ENCODE assay signal across 18 cellular contexts in the genomic region with DNA sequence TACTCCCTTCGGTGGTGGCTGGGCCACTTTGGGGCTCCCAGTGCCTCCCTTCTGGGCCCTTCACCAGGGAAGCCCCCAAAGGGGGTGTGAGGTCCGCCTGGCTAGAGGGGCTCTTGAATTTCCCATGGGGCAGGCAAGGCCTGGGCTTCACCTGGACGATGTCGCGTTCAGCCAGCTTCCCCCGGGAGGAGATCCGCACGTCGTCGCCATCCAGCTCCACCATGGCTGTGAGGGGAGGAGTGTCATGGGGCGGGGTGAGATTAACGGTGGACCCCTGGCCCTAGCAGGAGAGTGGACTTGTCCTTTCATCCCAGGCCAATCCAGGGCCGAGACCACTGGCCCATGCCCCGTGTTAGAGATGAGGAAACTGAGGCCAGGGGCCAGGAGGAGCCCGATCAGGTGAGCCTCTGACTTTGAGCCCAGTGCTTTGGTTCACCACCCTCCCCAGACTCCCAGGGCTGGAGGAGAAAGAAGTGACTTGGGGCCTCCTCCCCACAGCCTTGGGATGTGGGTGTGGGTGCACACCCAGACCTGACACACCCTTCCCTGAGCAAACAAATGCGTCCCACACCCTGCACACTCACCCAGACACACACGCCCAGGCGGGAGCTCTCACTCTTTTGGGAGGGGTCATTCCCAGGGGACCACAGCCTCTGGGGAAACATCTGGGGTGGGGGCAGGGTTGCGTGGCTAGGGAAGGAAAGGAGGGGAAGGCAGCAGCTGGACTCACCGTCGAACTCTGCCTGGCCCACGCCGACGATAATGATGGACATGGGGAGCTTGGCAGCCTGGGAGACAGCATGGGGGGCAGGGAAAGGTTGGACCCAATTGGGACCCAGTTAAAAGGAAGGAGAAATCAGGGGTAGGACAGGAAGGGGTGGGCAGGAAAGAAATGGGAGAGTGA. TPM values are rescaled to one million over a fixed set of nuclear protein-coding genes. Genes with fewer than 3 reads are reported as not detected.
DNase-seq lines count a peak whose midpoint lies in the region; ATAC-seq and TF ChIP-seq lines count a peak whose summit lies in the region.
"Had no signal": no experiment of that assay in that cellular context is flagged by ENCODE, and none has a peak within 500 bp of the region (broad histone marks: within the 10 kb centered on the region; RNA-seq: fewer than 3 reads in every experiment).

No MANE protein-coding gene starts in this region.

- no peaks in the 10 kb centered on the region for H3K36me3 ChIP-seq in rectal smooth muscle tissue (ENCODE audit: control insufficient read depth, insufficient read depth, low read length)
- H3K36me3 ChIP-seq in MG63: no peaks in the 10 kb centered on the region
- H3K36me3 ChIP-seq: cardiac muscle cell had no signal

- POLR2A ChIA-PET in activated CD4-positive, alpha-beta memory T cell treated with anti-CD3 and anti-CD28 coated beads, Interleukin-2, amount 10 ng/mL, durations not matched to agents 7 days and 5 days (lab: Charles Lee): interaction anchor here (0.7 to 1.9 kb wide), 4 partner anchors 9 to 62 kb away, joined by 3 to 12 read pairs (median 3); no protein-coding TSS in a partner anchor
- POLR2A ChIA-PET in activated CD4-positive, alpha-beta memory T cell treated with anti-CD3 and anti-CD28 coated beads for 36 hours (lab: Charles Lee): no interaction called here
- POLR2A ChIA-PET in RWPE1 (lab: Yijun Ruan, JAX; ENCODE audit: low non-redundant PET): interaction anchor here (0.6 kb wide), 1 partner anchor 105 kb away, joined by 3 read pairs; no protein-coding TSS in a partner anchor

- intact Hi-C loops in activated CD4-positive, alpha-beta memory T cell treated with anti-CD3 and anti-CD28 coated beads for 36 hours (cut with micrococcal nuclease): no loop called here

- H3K27ac Mint-ChIP-seq in activated CD4-positive, alpha-beta memory T cell treated with anti-CD3 and anti-CD28 coated beads, Interleukin-2, amount 10 ng/mL, durations not matched to agents 7 days and 5 days: peak overlapping the region; percentile 64
- no peak overlapping the region for H3K27ac Mint-ChIP-seq in activated CD4-positive, alpha-beta memory T cell treated with anti-CD3 and anti-CD28 coated beads for 36 hours
- H3K27ac Mint-ChIP-seq: CD4-positive, CD25-positive, alpha-beta regulatory T cell had no signal

- no peaks in the 10 kb centered on the region for H3K4me1 ChIP-seq in rectal smooth muscle tissue (ENCODE audit: control insufficient read depth, insufficient read depth, low read length)

- CTCF ChIA-PET in activated CD4-positive, alpha-beta memory T cell treated with anti-CD3 and anti-CD28 coated beads, Interleukin-2, amount 10 ng/mL, durations not matched to agents 7 days and 5 days (lab: Charles Lee): interaction anchor here (1.0 to 1.1 kb wide), 3 partner anchors 16 to 17 kb away, joined by 3 to 4 read pairs (median 3); no protein-coding TSS in a partner anchor
- CTCF ChIA-PET in activated CD4-positive, alpha-beta memory T cell treated with anti-CD3 and anti-CD28 coated beads for 36 hours (lab: Charles Lee): interaction anchor here (1.4 kb wide), 1 partner anchor 15 kb away, joined by 4 read pairs; no protein-coding TSS in a partner anchor
- CTCF ChIA-PET in RWPE1 (lab: Yijun Ruan, JAX): no interaction called here

- H3K27me3 ChIP-seq in rectal smooth muscle tissue (ENCODE audit: control insufficient read depth, insufficient read depth, low read length) (no peaks in the 10 kb centered on the region), MG63 (no peaks in the 10 kb centered on the region)
- H3K27me3 ChIP-seq: cardiac muscle cell had no signal

- no peak for ATAC-seq in GM19452 (IDR thresholded peaks at IDR 0.05; ENCODE audit: unreplicated experiment)
- ATAC-seq: left lobe of liver, Right ventricle myocardium inferior had no signal

- H3K4me1 Mint-ChIP-seq in activated CD4-positive, alpha-beta memory T cell treated with anti-CD3 and anti-CD28 coated beads, Interleukin-2, amount 10 ng/mL, durations not matched to agents 7 days and 5 days: peaks cover 30% of the 10 kb centered on the region
- H3K4me1 Mint-ChIP-seq in activated CD4-positive, alpha-beta memory T cell treated with anti-CD3 and anti-CD28 coated beads for 36 hours (ENCODE audit: low read depth): peaks cover 10% of the 10 kb centered on the region
- H3K4me1 Mint-ChIP-seq: CD4-positive, CD25-positive, alpha-beta regulatory T cell had no signal

- H3K4me3 Mint-ChIP-seq in activated CD4-positive, alpha-beta memory T cell treated with anti-CD3 and anti-CD28 coated beads, Interleukin-2, amount 10 ng/mL, durations not matched to agents 7 days and 5 days: no peak overlapping the region
- no peak overlapping the region for H3K4me3 Mint-ChIP-seq in activated CD4-positive, alpha-beta memory T cell treated with anti-CD3 and anti-CD28 coated beads for 36 hours
- H3K4me3 Mint-ChIP-seq: CD4-positive, CD25-positive, alpha-beta regulatory T cell had no signal

- H3K36me3 Mint-ChIP-seq in activated CD4-positive, alpha-beta memory T cell treated with anti-CD3 and anti-CD28 coated beads, Interleukin-2, amount 10 ng/mL, durations not matched to agents 7 days and 5 days (ENCODE audit: low read depth): peaks cover 8% of the 10 kb centered on the region
- H3K36me3 Mint-ChIP-seq in activated CD4-positive, alpha-beta memory T cell treated with anti-CD3 and anti-CD28 coated beads for 36 hours: peaks cover 3% of the 10 kb centered on the region
- H3K36me3 Mint-ChIP-seq: CD4-positive, CD25-positive, alpha-beta regulatory T cell had no signal

- H3K9me3 Mint-ChIP-seq in activated CD4-positive, alpha-beta memory T cell treated with anti-CD3 and anti-CD28 coated beads, Interleukin-2, amount 10 ng/mL, durations not matched to agents 7 days and 5 days: peaks cover 4% of the 10 kb centered on the region
- H3K9me3 Mint-ChIP-seq in activated CD4-positive, alpha-beta memory T cell treated with anti-CD3 and anti-CD28 coated beads for 36 hours: peaks cover 7% of the 10 kb centered on the region

- H3K9ac ChIP-seq in rectal smooth muscle tissue (ENCODE audit: low read length): peak overlapping the region; percentile 45

- TF ChIP-seq CTCF in RWPE1 (conservative IDR thresholded peaks at IDR 0.05; ENCODE audit: low read depth): no peak

- peak; percentile 30 for DNase-seq in activated CD4-positive, alpha-beta memory T cell treated with anti-CD3 and anti-CD28 coated beads, Interleukin-2, amount 10 ng/mL, durations not matched to agents 7 days and 5 days
- DNase-seq in activated CD4-positive, alpha-beta memory T cell treated with anti-CD3 and anti-CD28 coated beads for 36 hours: no peak
- DNase-seq in RWPE1 (ENCODE audit: low spot score) (no peak), epithelial cell of prostate (ENCODE audit: low read depth, low spot score) (peak; percentile 56), NCI-H2107 treated with DMSO at 0.1 percent for 48 hours (lab: John Stamatoyannopoulos, UW; ENCODE audit: unreplicated experiment) (no peak), MG63 (no peak)
- DNase-seq: activated T-cell treated with anti-CD3 and anti-CD28 coated beads for 4 hours; effector memory CD4-positive, alpha-beta T cell; NCI-H1105 treated with DMSO at 0.1 percent for 48 hours; posterior cingulate gyrus; stimulated activated naive CD4-positive, alpha-beta T cell treated with Interleukin-2 at 50 U/mL for 16 hours had no signal

- H3K4me3 ChIP-seq in rectal smooth muscle tissue (ENCODE audit: low read length): peak overlapping the region; percentile 47
- H3K4me3 ChIP-seq in MG63: no peak overlapping the region
- H3K4me3 ChIP-seq: cardiac muscle cell had no signal

- no peaks in the 10 kb centered on the region for H3K9me3 ChIP-seq in MG63

- H3K27me3 Mint-ChIP-seq in activated CD4-positive, alpha-beta memory T cell treated with anti-CD3 and anti-CD28 coated beads, Interleukin-2, amount 10 ng/mL, durations not matched to agents 7 days and 5 days: peaks cover 4% of the 10 kb centered on the region
- H3K27me3 Mint-ChIP-seq in activated CD4-positive, alpha-beta memory T cell treated with anti-CD3 and anti-CD28 coated beads for 36 hours: no peaks in the 10 kb centered on the region
- H3K27me3 Mint-ChIP-seq: CD4-positive, CD25-positive, alpha-beta regulatory T cell had no signal

- H3K27ac ChIP-seq in RWPE1 (peak overlapping the region; percentile 43), epithelial cell of prostate (no peak overlapping the region), rectal smooth muscle tissue (ENCODE audit: low read depth, low read length) (no peak overlapping the region)
- H3K27ac ChIP-seq: cardiac muscle cell had no signal

RNA-seq across cellular contexts. Expression of a gene that starts 46.2 kb away (rescaled TPM):
- total RNA-seq in activated CD4-positive, alpha-beta memory T cell treated with anti-CD3 and anti-CD28 coated beads, Interleukin-2, amount 10 ng/mL, durations not matched to agents 7 days and 5 days: under 1 TPM; 0.15 to 0.25 TPM
- total RNA-seq in activated CD4-positive, alpha-beta memory T cell treated with anti-CD3 and anti-CD28 coated beads for 36 hours: under 1 TPM; 0.05 TPM
- not detected in 2 replicates for total RNA-seq in MG63 (2014; rRNA removed; shearing (Covaris generic); ENCODE audit: low replicate concordance)
- total RNA-seq: A673, cardiac muscle cell had no signal

Comparison
In these comparisons a context has a peak if more than half of its experiments do, and no peak if none do; other contexts are left out.
1. DNase-seq: peak in activated CD4-positive, alpha-beta memory T cell treated with anti-CD3 and anti-CD28 coated beads, Interleukin-2, amount 10 ng/mL, durations not matched to agents 7 days and 5 days (single experiment) and epithelial cell of prostate (single experiment); none in activated CD4-positive, alpha-beta memory T cell treated with anti-CD3 and anti-CD28 coated beads for 36 hours (single experiment), RWPE1 (single experiment), NCI-H2107 treated with DMSO at 0.1 percent for 48 hours (single experiment) and MG63 (single experiment).